ENCODE assay signal across 1 cellular context in genomic region chr3:113695818-113696645, GRCh38.
A peak's percentile ranks its signal among the peaks of the same experiment; 100 is the strongest.
TF ChIP-seq lines count a peak whose summit lies in the region.

TSS of gene USF3 (minus strand) at chr3:113696642. CDS start at chr3:113674878, 21,764 bp downstream.

TF ChIP-seq in HEK293, 187 proteins besides CTCF, POLR2A, EP300 and RAD21 (continued from another document and continues in another):
- TF ChIP-seq PRDM6 (tag by site-specific recombination; IDR thresholded peaks at IDR 0.05): no peak
- TF ChIP-seq ZFP69B (tag by site-specific recombination; IDR thresholded peaks at IDR 0.05): no peak
- TF ChIP-seq ZNF837 (tag by site-specific recombination; IDR thresholded peaks at IDR 0.05): no peak
- TF ChIP-seq ELK4 (IDR thresholded peaks at IDR 0.05; ENCODE audit: borderline replicate concordance, low read depth, low read length): no peak
- TF ChIP-seq ZNF146 (tag by site-specific recombination; IDR thresholded peaks at IDR 0.05): no peak
- TF ChIP-seq ZNF19 (tag by site-specific recombination; IDR thresholded peaks at IDR 0.05; ENCODE audit: low read depth): no peak
- TF ChIP-seq FEZF1 (tag by site-specific recombination; IDR thresholded peaks at IDR 0.05): no peak
- TF ChIP-seq ZBTB10 (tag by site-specific recombination; IDR thresholded peaks at IDR 0.05): no peak
- no peak for TF ChIP-seq REPIN1 (tag by site-specific recombination; IDR thresholded peaks at IDR 0.05; ENCODE audit: low read depth)
- TF ChIP-seq ZNF521 (tag by site-specific recombination; IDR thresholded peaks at IDR 0.05): no peak
- TF ChIP-seq ZNF10 (tag by site-specific recombination; IDR thresholded peaks at IDR 0.05): peak; percentile 32; the same call in 1 of the 2 replicates
- no peak for TF ChIP-seq ZNF549 (tag by site-specific recombination; IDR thresholded peaks at IDR 0.05)
- TF ChIP-seq ZNF692 (tag by site-specific recombination; IDR thresholded peaks at IDR 0.05): peak; percentile 39; the same call in 1 of the 2 replicates
- peak; percentile 71 for TF ChIP-seq ZBTB26 (tag by site-specific recombination; optimal IDR thresholded peaks at IDR 0.05)
- no peak for TF ChIP-seq ZNF248 (tag by site-specific recombination; IDR thresholded peaks at IDR 0.05)
- no peak for TF ChIP-seq SALL2 (tag by site-specific recombination; IDR thresholded peaks at IDR 0.05; ENCODE audit: borderline replicate concordance)
- TF ChIP-seq ZNF362 (tag by site-specific recombination; IDR thresholded peaks at IDR 0.05): no peak
- TF ChIP-seq ZFP37 (tag by site-specific recombination; IDR thresholded peaks at IDR 0.05): no peak
- no peak for TF ChIP-seq ZBTB48 (tag by site-specific recombination; IDR thresholded peaks at IDR 0.05)
- no peak for TF ChIP-seq ZNF513 (tag by site-specific recombination; IDR thresholded peaks at IDR 0.05)
- TF ChIP-seq ZNF311 (tag by site-specific recombination; IDR thresholded peaks at IDR 0.05; ENCODE audit: borderline replicate concordance): no peak
- no peak for TF ChIP-seq ZNF211 (tag by site-specific recombination; IDR thresholded peaks at IDR 0.05; ENCODE audit: low read depth)
- TF ChIP-seq ZNF221 (tag by site-specific recombination; IDR thresholded peaks at IDR 0.05; ENCODE audit: borderline replicate concordance): no peak
- no peak for TF ChIP-seq ZNF174 (tag by site-specific recombination; IDR thresholded peaks at IDR 0.05)
- peak; percentile 83 for TF ChIP-seq PRDM10 (tag by site-specific recombination; IDR thresholded peaks at IDR 0.05)
- TF ChIP-seq ZSCAN5A (tag by site-specific recombination; IDR thresholded peaks at IDR 0.05): no peak
- no peak for TF ChIP-seq ZNF645 (tag by site-specific recombination; IDR thresholded peaks at IDR 0.05)
- no peak for TF ChIP-seq WT1 (tag by site-specific recombination; IDR thresholded peaks at IDR 0.05)
- TF ChIP-seq ZBTB49 (tag by site-specific recombination; IDR thresholded peaks at IDR 0.05; ENCODE audit: low read depth): no peak
- no peak for TF ChIP-seq ZNF473 (tag by site-specific recombination; IDR thresholded peaks at IDR 0.05)
- no peak for TF ChIP-seq OSR2 (tag by site-specific recombination; IDR thresholded peaks at IDR 0.05)
- TF ChIP-seq ZNF426 (tag by site-specific recombination; IDR thresholded peaks at IDR 0.05): no peak
- TF ChIP-seq ZNF398 (tag by site-specific recombination; IDR thresholded peaks at IDR 0.05): 0 out of 2 replicates have a peak, but pooled peaks have one; percentile 8
- TF ChIP-seq ZBTB8A (tag by site-specific recombination; IDR thresholded peaks at IDR 0.05): peak; percentile 88
- no peak for TF ChIP-seq BCL11A (tag by site-specific recombination; IDR thresholded peaks at IDR 0.05; ENCODE audit: low read depth)
